9 cellular contexts compared by ENCODE assay signal in genomic region chr17:76153640-76154039, GRCh38. TPM values are rescaled to one million over a fixed set of nuclear protein-coding genes. Genes with fewer than 3 reads are reported as not detected.
DNase-seq lines count a peak whose midpoint lies in the region; ATAC-seq and TF ChIP-seq lines count a peak whose summit lies in the region.
"Had no signal": no experiment of that assay in that cellular context is flagged by ENCODE, and none has a peak within 500 bp of the region (broad histone marks: within the 10 kb centered on the region; RNA-seq: fewer than 3 reads in every experiment).

No MANE protein-coding gene starts in this region.

- no peak overlapping the region for H2AFZ ChIP-seq in IMR-90 (replicated peaks; ENCODE audit: low read length, poor library complexity)

- TF ChIP-seq POLR2A in IMR-90 (IDR thresholded peaks at IDR 0.05; ENCODE audit: low read depth, low read length), result no peak

- no peak overlapping the region for H3K23ac ChIP-seq in IMR-90 (ENCODE audit: low read depth, low read length)

- peaks cover 52% of the 10 kb centered on the region for H3K4me1 ChIP-seq in CD8-positive, alpha-beta T cell (ENCODE audit: insufficient read depth, low read length)
- no peaks in the 10 kb centered on the region; the same call in 1 of the 2 replicates for H3K4me1 ChIP-seq in IMR-90 (ENCODE audit: control insufficient read depth, insufficient read depth, low read length)

- no peak overlapping the region for H3K4me3 ChIP-seq in CD8-positive, alpha-beta T cell (ENCODE audit: low read depth, low read length)
- no peak overlapping the region for H3K4me3 ChIP-seq in IMR-90 (ENCODE audit: insufficient read depth, low read depth, low read length)
- H3K4me3 ChIP-seq: mucosa of descending colon had no signal

- CTCF ChIA-PET in CD8-positive, alpha-beta T cell (lab: Charles Lee), result interaction anchor here (0.5 to 7.3 kb wide), 6 partner anchors 11 to 139 kb away, joined by 3 to 63 read pairs (median 14); partner anchors contain the start of gene FOXJ1
- CTCF ChIA-PET in IMR-90 (lab: Yijun Ruan, JAX), result no interaction called here

- H3K9me1 ChIP-seq in IMR-90 (ENCODE audit: insufficient read depth, low read length), result no peaks in the 10 kb centered on the region; the same call in 1 of the 2 replicates

- H3K4me3 Mint-ChIP-seq in CD8-positive, alpha-beta T cell, result no peak overlapping the region
- H3K4me3 Mint-ChIP-seq in nephron, result no peak overlapping the region

- no peak overlapping the region for H3K4me2 ChIP-seq in IMR-90 (ENCODE audit: low read depth, low read length)

- WGBS in IMR-90 (ENCODE audit: extremely low coverage in 2 of 2, insufficient read length in 1 of 2), 2 experiments, result 51% methylated on average over 5 of the region's 5 CpGs; no CpG with 5 or more reads in 1 of the 2 experiments

- no peaks in the 10 kb centered on the region for H3K9me3 Mint-ChIP-seq in CD8-positive, alpha-beta T cell
- H3K9me3 Mint-ChIP-seq in nephron, result no peaks in the 10 kb centered on the region

- no peak overlapping the region for H2AK9ac ChIP-seq in IMR-90 (replicated peaks; ENCODE audit: low read depth, low read length, poor library complexity)

- H3K36me3 ChIP-seq in CD8-positive, alpha-beta T cell (ENCODE audit: insufficient read depth, low read length), result peaks cover 16% of the 10 kb centered on the region
- H3K36me3 ChIP-seq in IMR-90 (ENCODE audit: control insufficient read depth, insufficient read depth, low read length), result no peaks in the 10 kb centered on the region

- no peaks in the 10 kb centered on the region for H3K27me3 Mint-ChIP-seq in CD8-positive, alpha-beta T cell (ENCODE audit: low read depth)
- no peaks in the 10 kb centered on the region for H3K27me3 Mint-ChIP-seq in nephron (ENCODE audit: low read depth)

- peaks cover 69% of the 10 kb centered on the region for H3K4me1 Mint-ChIP-seq in CD8-positive, alpha-beta T cell (ENCODE audit: low read depth)
- peaks cover 17% of the 10 kb centered on the region for H3K4me1 Mint-ChIP-seq in nephron

- H3K9ac ChIP-seq in IMR-90 (ENCODE audit: low read depth, low read length), result no peak overlapping the region

- H3K14ac ChIP-seq in IMR-90 (replicated peaks; ENCODE audit: low read depth, low read length), result no peak overlapping the region

- H3K4ac ChIP-seq in IMR-90 (ENCODE audit: low read depth, low read length), result no peak overlapping the region

- peak overlapping the region; percentile 99 for H3K27ac Mint-ChIP-seq in CD8-positive, alpha-beta T cell
- peak overlapping the region in 1 of 3 experiments; percentile 30 for H3K27ac Mint-ChIP-seq in nephron

- H3K9me3 ChIP-seq in CD8-positive, alpha-beta T cell (ENCODE audit: low read length), result no peaks in the 10 kb centered on the region
- H3K9me3 ChIP-seq in IMR-90 (ENCODE audit: control insufficient read depth, insufficient read depth, low read length), result no peaks in the 10 kb centered on the region
- H3K9me3 ChIP-seq: mucosa of descending colon had no signal

- intact Hi-C loops in CD8-positive, alpha-beta T cell (cut with DNase I, micrococcal nuclease), result no loop called here
- intact Hi-C loops in IMR-90 (cut with micrococcal nuclease), result no loop called here

- ATAC-seq in CD8-positive, alpha-beta T cell, result no peak
- no peak; the same call in 1 of the 2 replicates for ATAC-seq in IMR-90 (ENCODE audit: low read depth)
- ATAC-seq: mucosa of descending colon had no signal

- H4K5ac ChIP-seq in IMR-90 (ENCODE audit: low read depth, low read length), result no peak overlapping the region

- no peak overlapping the region for H4K8ac ChIP-seq in IMR-90 (ENCODE audit: low read depth in 2 of 2, low read length in 2 of 2)

- H4K91ac ChIP-seq in IMR-90 (ENCODE audit: insufficient read depth, low read depth, low read length), result no peak overlapping the region

- in situ Hi-C loops in IMR-90 (cut with MboI; ENCODE audit: low sequenced_read_pairs), result no loop called here

- no peak overlapping the region for H3K27ac ChIP-seq in CD8-positive, alpha-beta T cell (ENCODE audit: low read depth, low read length)
- H3K27ac ChIP-seq in IMR-90 (ENCODE audit: insufficient read depth, low read length), result no peak overlapping the region

- POLR2A ChIA-PET in CD8-positive, alpha-beta T cell (lab: Charles Lee), result interaction anchor here (0.6 to 4.2 kb wide), 5 partner anchors 8 to 114 kb away, joined by 4 to 23 read pairs (median 17); partner anchors contain the start of genes FOXJ1 and UBALD2
- POLR2A ChIA-PET in IMR-90 (lab: Charles Lee; ENCODE audit: unreplicated experiment), result no interaction called here

- DNase-seq in CD8-positive, alpha-beta T cell, result peak in 1 of 7 experiments; percentile 43
- DNase-seq in IMR-90, result peak; percentile 12
- peak; percentile 22 for DNase-seq in dermis blood vessel endothelial cell
- no peak for DNase-seq in DMS 273 treated with DMSO at 0.1 percent for 48 hours (lab: John Stamatoyannopoulos, UW)
- no peak for DNase-seq in NCI-H1694 (lab: John Stamatoyannopoulos, UW)
- no peak for DNase-seq in epidermal melanocyte (ENCODE audit: insufficient read length, low spot score)
- DNase-seq in activated CD4-positive, CD25-positive, alpha-beta regulatory T cell treated with anti-CD3 and anti-CD28 coated beads, Interleukin-2, amount 50 U/mL, for 72 hours, result no peak
- DNase-seq: mucosa of descending colon had no signal

- peaks cover 92% of the 10 kb centered on the region for H3K36me3 Mint-ChIP-seq in CD8-positive, alpha-beta T cell
- H3K36me3 Mint-ChIP-seq in nephron (ENCODE audit: low read depth), result peaks cover 16% of the 10 kb centered on the region

- no peak overlapping the region for H3K56ac ChIP-seq in IMR-90 (ENCODE audit: extremely low read depth, insufficient read depth, low read length)

- no peak overlapping the region for H2BK15ac ChIP-seq in IMR-90 (ENCODE audit: low read depth, low read length)

- H2BK5ac ChIP-seq in IMR-90 (ENCODE audit: low read depth, low read length, poor library complexity, severe bottlenecking), result no peak overlapping the region

- no TSS peak for BruUV-seq in IMR-90 (replicated peaks; lab: Mats Ljungman, UMichigan)

- no peak overlapping the region for H3K18ac ChIP-seq in IMR-90 (ENCODE audit: low read depth, low read length)

- no peaks in the 10 kb centered on the region for H4K20me1 ChIP-seq in IMR-90 (ENCODE audit: insufficient read depth, low read length)

- no peak overlapping the region for H2AK5ac ChIP-seq in IMR-90 (ENCODE audit: low read depth, low read length)

- dilution Hi-C loops in IMR-90 (cut with HindIII; ENCODE audit: low sequenced_read_pairs, unreplicated experiment), result no loop called here

- H3K27me3 ChIP-seq in CD8-positive, alpha-beta T cell (ENCODE audit: insufficient read depth, low read length), result no peaks in the 10 kb centered on the region
- peaks cover 5% of the 10 kb centered on the region for H3K27me3 ChIP-seq in IMR-90 (ENCODE audit: control insufficient read depth, insufficient read depth, low read length)

- TF ChIP-seq RAD21 in IMR-90 (IDR thresholded peaks at IDR 0.05; ENCODE audit: low read length), result no peak

- no peak overlapping the region for H2BK120ac ChIP-seq in IMR-90 (ENCODE audit: low read depth, low read length)

- no peaks in the 10 kb centered on the region for H3K79me1 ChIP-seq in IMR-90 (ENCODE audit: low read depth in 1 of 2, low read length in 2 of 2)

- H2BK20ac ChIP-seq in IMR-90 (ENCODE audit: low read depth, low read length), result no peak overlapping the region

- no peak for TF ChIP-seq CTCF in CD8-positive, alpha-beta T cell (IDR thresholded peaks at IDR 0.05)
- TF ChIP-seq CTCF in IMR-90 (conservative IDR thresholded peaks at IDR 0.05; ENCODE audit: low read depth, low read length) (peak; percentile 34), nephron (IDR thresholded peaks at IDR 0.05; ENCODE audit: unreplicated experiment in 3 of 3) (peak in 2 of 3 experiments; percentile 11 to 25)

TF ChIP-seq in IMR-90, 13 proteins besides CTCF, POLR2A, EP300 and RAD21 (continues in another document):
- TF ChIP-seq CHD1 (IDR thresholded peaks at IDR 0.05; ENCODE audit: low read depth, low read length) (no peak), RCOR1 (IDR thresholded peaks at IDR 0.05; ENCODE audit: insufficient replicate concordance, low read length) (no peak), MAFK (IDR thresholded peaks at IDR 0.05; ENCODE audit: low read depth, low read length) (no peak), MXI1 (IDR thresholded peaks at IDR 0.05; ENCODE audit: borderline replicate concordance, low read depth, low read length) (no peak), MAZ (IDR thresholded peaks at IDR 0.05; ENCODE audit: borderline replicate concordance, low read depth, low read length) (no peak), CEBPB (IDR thresholded peaks at IDR 0.05; ENCODE audit: low read depth, low read length) (no peak), FOS (IDR thresholded peaks at IDR 0.05; ENCODE audit: low read depth, low read length) (no peak), BHLHE40 (IDR thresholded peaks at IDR 0.05; ENCODE audit: low read depth, low read length) (no peak)
- TF ChIP-seq, protein P1, sequence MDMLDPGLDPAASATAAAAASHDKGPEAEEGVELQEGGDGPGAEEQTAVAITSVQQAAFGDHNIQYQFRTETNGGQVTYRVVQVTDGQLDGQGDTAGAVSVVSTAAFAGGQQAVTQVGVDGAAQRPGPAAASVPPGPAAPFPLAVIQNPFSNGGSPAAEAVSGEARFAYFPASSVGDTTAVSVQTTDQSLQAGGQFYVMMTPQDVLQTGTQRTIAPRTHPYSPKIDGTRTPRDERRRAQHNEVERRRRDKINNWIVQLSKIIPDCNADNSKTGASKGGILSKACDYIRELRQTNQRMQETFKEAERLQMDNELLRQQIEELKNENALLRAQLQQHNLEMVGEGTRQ (IDR thresholded peaks at IDR 0.05; ENCODE audit: low read depth, low read length), result no peak

RNA-seq across cellular contexts. Expression of gene FOXJ1, which starts 12.6 kb away (rescaled TPM):
- total RNA-seq in CD8-positive, alpha-beta T cell, result 1 to 10 TPM; 2.2 to 2.7 TPM
- total RNA-seq in IMR-90 (2012; rRNA removed), result not detected in 2 replicates
- polyA plus RNA-seq in IMR-90 (2012; rRNA removed), result 0.05 TPM in 1 of 2 replicates, not detected in the other
- polyA plus RNA-seq in IMR-90 (2012; cell fraction: cytosol; rRNA removed), result 0.01 TPM in 1 of 2 replicates, not detected in the other
- 0.03 TPM in 2 replicates for polyA plus RNA-seq in IMR-90 (2012; cell fraction: nucleus; rRNA removed; ENCODE audit: low replicate concordance)
- total RNA-seq in dermis blood vessel endothelial cell, result 0.05 TPM in 1 of 2 replicates, not detected in the other

RNA-seq across cellular contexts. Expression of gene EXOC7, which starts 50.1 kb away (rescaled TPM):
- 100 to 1,000 TPM in 1 of 2 experiments, 10 to 100 TPM in 1; 97.3 to 101 TPM for total RNA-seq in CD8-positive, alpha-beta T cell
- total RNA-seq in IMR-90 (2012; rRNA removed), result 98.9 and 118 TPM in 2 replicates
- 85.9 and 89.5 TPM in 2 replicates for polyA plus RNA-seq in IMR-90 (2012; rRNA removed)
- 35.6 and 57.4 TPM in 2 replicates for polyA plus RNA-seq in IMR-90 (2012; cell fraction: cytosol; rRNA removed)
- polyA plus RNA-seq in IMR-90 (2012; cell fraction: nucleus; rRNA removed; ENCODE audit: low replicate concordance), result 192 and 276 TPM in 2 replicates
- 102 and 114 TPM in 2 replicates for total RNA-seq in dermis blood vessel endothelial cell

Comparison
In these comparisons a context has a peak if more than half of its experiments do, and no peak if none do; other contexts are left out.
1. DNase-seq: peak in IMR-90 (single experiment) and dermis blood vessel endothelial cell (single experiment); none in DMS 273 treated with DMSO at 0.1 percent for 48 hours (single experiment), NCI-H1694 (single experiment), epidermal melanocyte (single experiment) and activated CD4-positive, CD25-positive, alpha-beta regulatory T cell treated with anti-CD3 and anti-CD28 coated beads, Interleukin-2, amount 50 U/mL, for 72 hours (single experiment).